ENCODE assay signal across 13 cellular contexts in genomic region chr10:132607491-132607890, GRCh38.
"Had no signal": no experiment of that assay in that cellular context is flagged by ENCODE, and none has a peak within 500 bp of the region (broad histone marks: within the 10 kb centered on the region; RNA-seq: fewer than 3 reads in every experiment).

No MANE protein-coding gene starts in this region.

- H3K36me3 Mint-ChIP-seq: activated CD4-positive, alpha-beta memory T cell treated with anti-CD3 and anti-CD28 coated beads for 36 hours had no signal

- H3K4me3 Mint-ChIP-seq: activated CD4-positive, alpha-beta memory T cell treated with anti-CD3 and anti-CD28 coated beads for 36 hours; activated naive CD8-positive, alpha-beta T cell; activated T-helper 1 cell treated with anti-CD3 and anti-CD28 coated beads, Interleukin-12 subunit alpha, Interleukin-12 subunit beta, Interleukin-2, Interleukin-4 antibody, amounts not matched to agents 30 ng/mL and 10 ng/mL and 1 ng/mL, durations not matched to agents 14 hours and 24 hours and 36 hours; stimulated activated memory B cell treated with anti-CD40 and anti-IgM and Interleukin-4, amounts not matched to agents 10 μg/mL and 1 μg/mL and 100 μg/mL, for 72 hours had no signal

- H3K4me3 ChIP-seq: neural progenitor cell had no signal

- H3K27ac ChIP-seq: breast epithelium, heart right ventricle, neural progenitor cell had no signal

- DNase-seq: activated CD4-positive, alpha-beta memory T cell treated with anti-CD3 and anti-CD28 coated beads for 36 hours; activated CD4-positive, alpha-beta T cell treated with anti-CD3 and anti-CD28 coated beads for 1 hour; activated CD8-positive, alpha-beta memory T cell treated with anti-CD3 and anti-CD28 coated beads, Interleukin-2, amount 50 U/mL, for 4 hours; effector CD4-positive, alpha-beta T cell; stimulated activated CD4-positive, alpha-beta T cell treated with anti-CD3 and anti-CD28 coated beads, Interleukin-1b, Interleukin-23, amount 100 ng/mL, for 48 hours; T-helper 9 cell; trophoblast cell had no signal

- H3K27me3 ChIP-seq: breast epithelium, heart right ventricle, neural progenitor cell had no signal

- H3K27ac Mint-ChIP-seq: activated CD4-positive, alpha-beta memory T cell treated with anti-CD3 and anti-CD28 coated beads for 36 hours; activated naive CD8-positive, alpha-beta T cell; activated T-helper 1 cell treated with anti-CD3 and anti-CD28 coated beads, Interleukin-12 subunit alpha, Interleukin-12 subunit beta, Interleukin-2, Interleukin-4 antibody, amounts not matched to agents 30 ng/mL and 10 ng/mL and 1 ng/mL, durations not matched to agents 14 hours and 24 hours and 36 hours; stimulated activated memory B cell treated with anti-CD40 and anti-IgM and Interleukin-4, amounts not matched to agents 10 μg/mL and 1 μg/mL and 100 μg/mL, for 72 hours had no signal

- H3K4me1 ChIP-seq: breast epithelium had no signal

- H3K27me3 Mint-ChIP-seq: activated CD4-positive, alpha-beta memory T cell treated with anti-CD3 and anti-CD28 coated beads for 36 hours; activated naive CD8-positive, alpha-beta T cell; stimulated activated memory B cell treated with anti-CD40 and anti-IgM and Interleukin-4, amounts not matched to agents 10 μg/mL and 1 μg/mL and 100 μg/mL, for 72 hours had no signal

- H3K9me3 ChIP-seq: breast epithelium, heart right ventricle had no signal

- ATAC-seq: stimulated activated memory B cell treated with anti-CD40 and anti-IgM and Interleukin-4, amounts not matched to agents 10 μg/mL and 1 μg/mL and 100 μg/mL, for 72 hours had no signal

- H3K36me3 ChIP-seq: breast epithelium, heart right ventricle, neural progenitor cell had no signal
